8 cellular contexts compared by ENCODE assay signal in genomic region chr3:159804726-159805410, GRCh38. TPM values are rescaled to one million over a fixed set of nuclear protein-coding genes. Genes with fewer than 3 reads are reported as not detected.
A peak's percentile ranks its signal among the peaks of the same experiment; 100 is the strongest.
DNase-seq lines count a peak whose midpoint lies in the region; ATAC-seq and TF ChIP-seq lines count a peak whose summit lies in the region.

No MANE protein-coding gene starts in this region.

- ATAC-seq in GM18519 (IDR thresholded peaks at IDR 0.05; ENCODE audit: low FRiP score, unreplicated experiment) (peak; percentile 98), HG02885 (IDR thresholded peaks at IDR 0.05; ENCODE audit: poor library complexity, unreplicated experiment) (peak; percentile 100), aorta (ENCODE audit: low FRiP score) (peak; percentile 94)

- H3K79me2 ChIP-seq in SU-DHL-6 (ENCODE audit: insufficient read depth, low read length), result no peaks in the 10 kb centered on the region

- WGBS in aorta, 2 donors, result 17 to 22% methylated on average over 5 of the region's 5 CpGs

- H3K4me2 ChIP-seq in SU-DHL-6 (ENCODE audit: low read depth, low read length, poor library complexity, severe bottlenecking), result no peak overlapping the region

- TF ChIP-seq CTCF in SU-DHL-6 (IDR thresholded peaks at IDR 0.05; ENCODE audit: insufficient read depth, low read length, poor library complexity, severe bottlenecking), result peak; percentile 85
- TF ChIP-seq CTCF in epithelial cell of proximal tubule (conservative IDR thresholded peaks at IDR 0.05; ENCODE audit: low read depth, low read length), result peak; percentile 99

- H3K9me2 ChIP-seq in SU-DHL-6 (replicated peaks; ENCODE audit: insufficient read depth, low read length), result no peaks in the 10 kb centered on the region

- H3K4me1 ChIP-seq in aorta (ENCODE audit: control insufficient read depth in 1 of 2, insufficient read depth in 2 of 2, low read length in 2 of 2), result peaks cover 5 to 20% of the 10 kb centered on the region in 2 donors

- no peak overlapping the region for H3K27ac ChIP-seq in SU-DHL-6 (ENCODE audit: low read depth, low read length)
- H3K27ac ChIP-seq in aorta (ENCODE audit: low read depth in 1 of 2, low read length in 2 of 2), result peak overlapping the region; percentile 36 to 67

- H2AFZ ChIP-seq in SU-DHL-6 (ENCODE audit: low read depth, low read length, severe bottlenecking), result no peak overlapping the region

- H3K9me3 ChIP-seq in SU-DHL-6 (ENCODE audit: insufficient read depth, low read length) (no peaks in the 10 kb centered on the region), aorta (ENCODE audit: control insufficient read depth, low read length) (no peaks in the 10 kb centered on the region)

- H3F3A ChIP-seq in SU-DHL-6 (ENCODE audit: insufficient read depth), result no peaks in the 10 kb centered on the region

- intact Hi-C loops in aorta (cut with DNase I), result loop anchor here (1.0 to 5.0 kb wide), 3 partner anchors 40 to 189 kb away; no protein-coding TSS in a partner anchor

- no peaks in the 10 kb centered on the region for H3K27me3 ChIP-seq in SU-DHL-6 (ENCODE audit: low read length)
- H3K27me3 ChIP-seq in aorta (ENCODE audit: control insufficient read depth in 1 of 2, insufficient read depth in 2 of 2, low read length in 1 of 2), result no peaks in the 10 kb centered on the region

- no peak overlapping the region for H3K4me3 ChIP-seq in SU-DHL-6 (ENCODE audit: insufficient read depth, low read length, poor library complexity, severe bottlenecking)
- no peak overlapping the region for H3K4me3 ChIP-seq in epithelial cell of proximal tubule (ENCODE audit: low read depth, low read length)
- no peak overlapping the region for H3K4me3 ChIP-seq in aorta (ENCODE audit: low read length in 2 of 2)

- H3K9ac ChIP-seq in SU-DHL-6 (ENCODE audit: low read length), result no peak overlapping the region

- H3K36me3 ChIP-seq in SU-DHL-6 (ENCODE audit: low read length) (no peaks in the 10 kb centered on the region), aorta (ENCODE audit: control insufficient read depth in 1 of 2, insufficient read depth in 2 of 2, low read length in 1 of 2) (no peaks in the 10 kb centered on the region)

- H4K20me1 ChIP-seq in SU-DHL-6 (ENCODE audit: low read depth, low read length), result no peaks in the 10 kb centered on the region

- DNase-seq in C1 segment of cervical spinal cord (lab: John Stamatoyannopoulos, UW) (peak in 11 of 14 donors; percentile 29 to 69 (median 58)), NCI-H1436 (lab: John Stamatoyannopoulos, UW) (peak; percentile 80), epithelial cell of proximal tubule (ENCODE audit: low read depth) (peak; percentile 51), myocyte (ENCODE audit: low read depth) (peak; percentile 88), aorta (peak in 1 of 2 donors; percentile 81)

RNA-seq across cellular contexts. Expression of gene SCHIP1, which starts 34.8 kb away (rescaled TPM):
- total RNA-seq in epithelial cell of proximal tubule (3.0 and 8.7 TPM in 2 replicates), myocyte (17.1 and 26.5 TPM in 2 replicates), aorta (10 to 100 TPM; 18.0 to 32.7 TPM)
- polyA plus RNA-seq in myocyte (2012), result 9.3 TPM
- polyA plus RNA-seq in aorta, result 1 to 10 TPM; 2.8 to 9.0 TPM
